Comparison of ENCODE assay signal across 1 cellular context in the genomic region with DNA sequence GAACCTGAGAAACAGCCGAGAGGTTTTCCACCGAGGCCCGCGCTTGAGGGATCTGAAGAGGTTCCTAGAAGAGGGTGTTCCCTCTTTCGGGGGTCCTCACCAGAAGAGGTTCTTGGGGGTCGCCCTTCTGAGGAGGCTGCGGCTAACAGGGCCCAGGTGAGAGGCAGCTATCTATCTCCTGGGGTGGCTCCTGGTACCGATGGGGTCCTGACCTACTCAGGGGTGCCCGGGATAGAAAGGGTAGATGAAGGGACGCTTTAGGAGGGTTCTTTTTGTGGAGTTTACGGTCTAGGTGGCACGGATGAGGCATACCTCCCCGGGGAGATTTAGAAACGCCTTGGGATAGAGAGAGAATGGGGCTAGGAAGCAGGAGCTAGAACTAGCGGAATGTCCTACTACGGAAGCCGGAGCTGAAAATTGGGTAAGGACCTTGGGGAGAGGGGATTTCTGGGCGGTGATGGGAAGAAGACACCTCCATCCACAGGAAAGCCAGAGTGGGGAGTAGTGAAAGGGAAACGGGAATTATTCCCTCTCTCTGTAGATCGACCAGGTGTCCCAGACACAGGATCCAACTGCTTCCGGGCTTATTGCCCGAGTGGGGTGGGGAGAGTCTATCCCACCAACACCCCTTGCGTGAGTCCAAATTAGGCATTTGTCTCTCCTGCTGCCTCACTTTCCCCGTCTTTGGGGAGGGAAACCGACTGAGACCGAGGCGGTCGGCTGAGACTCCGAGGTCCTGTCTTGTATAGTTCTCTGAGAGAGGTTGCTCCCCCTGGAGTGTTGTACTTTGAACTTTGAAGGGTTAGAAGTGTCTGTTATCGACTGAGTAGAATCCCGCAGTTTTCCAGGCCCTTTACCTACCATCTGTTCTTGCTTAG.
TF ChIP-seq lines count a peak whose summit lies in the region.

No MANE protein-coding gene starts in this region.

TF ChIP-seq in HepG2, 621 proteins besides CTCF, POLR2A, EP300 and RAD21 (continued from another document and continues in another):
- TF ChIP-seq ZSCAN21 (CRISPR knock-in tag; IDR thresholded peaks at IDR 0.05; ENCODE audit: borderline replicate concordance) (0 out of 2 replicates have a peak, but pooled peaks have one; percentile 9), TEAD3 (CRISPR knock-in tag; optimal IDR thresholded peaks at IDR 0.05; ENCODE audit: borderline replicate concordance) (peak; percentile 47), ZNF543 (CRISPR knock-in tag; IDR thresholded peaks at IDR 0.05) (peak; percentile 29; the same call in 1 of the 2 replicates), ZNF674 (CRISPR knock-in tag; IDR thresholded peaks at IDR 0.05; ENCODE audit: low read depth) (no peak), ZNF562 (CRISPR knock-in tag; IDR thresholded peaks at IDR 0.05; ENCODE audit: borderline replicate concordance) (no peak), SP4 (CRISPR knock-in tag; IDR thresholded peaks at IDR 0.05) (0 out of 2 replicates have a peak, but pooled peaks have one; percentile 33), ZNF296 (CRISPR knock-in tag; conservative IDR thresholded peaks at IDR 0.05) (peak; percentile 29; the same call in 1 of the 2 replicates), MTF2 (CRISPR knock-in tag; IDR thresholded peaks at IDR 0.05; ENCODE audit: borderline replicate concordance) (no peak), SP5 (CRISPR knock-in tag; IDR thresholded peaks at IDR 0.05; ENCODE audit: borderline replicate concordance, low read depth) (no peak), ZNF598 (CRISPR knock-in tag; IDR thresholded peaks at IDR 0.05; ENCODE audit: borderline replicate concordance) (peak; percentile 42; the same call in 1 of the 2 replicates), PHF21A (CRISPR knock-in tag; IDR thresholded peaks at IDR 0.05) (peak; percentile 57; the same call in 1 of the 2 replicates), AGO1 (IDR thresholded peaks at IDR 0.05; ENCODE audit: low read depth, low read length, poor library complexity, severe bottlenecking) (no peak), NFKBIZ (CRISPR knock-in tag; IDR thresholded peaks at IDR 0.05) (0 out of 2 replicates have a peak, but pooled peaks have one; percentile 23), ARNT (IDR thresholded peaks at IDR 0.05) (no peak), ZNF703 (CRISPR knock-in tag; IDR thresholded peaks at IDR 0.05; ENCODE audit: borderline replicate concordance) (peak; percentile 61; the same call in 1 of the 2 replicates), ERF (CRISPR knock-in tag; IDR thresholded peaks at IDR 0.05) (peak; percentile 27), CBX2 (IDR thresholded peaks at IDR 0.05; ENCODE audit: low read depth, low read length) (no peak), CBX2 (CRISPR knock-in tag; IDR thresholded peaks at IDR 0.05; ENCODE audit: low read depth) (0 out of 2 replicates have a peak, but pooled peaks have one; percentile 1), NCOR1 (IDR thresholded peaks at IDR 0.05; ENCODE audit: borderline replicate concordance, low read length) (no peak; the same call in 1 of the 2 replicates), POGZ (CRISPR knock-in tag; IDR thresholded peaks at IDR 0.05) (peak; percentile 44; the same call in 1 of the 2 replicates), ZNF781 (CRISPR knock-in tag; IDR thresholded peaks at IDR 0.05; ENCODE audit: borderline replicate concordance, not compliant biosample characterization) (no peak), SNAPC2 (CRISPR knock-in tag; IDR thresholded peaks at IDR 0.05) (no peak), E2F2 (CRISPR knock-in tag; IDR thresholded peaks at IDR 0.05; ENCODE audit: borderline replicate concordance) (no peak), HNF4G (IDR thresholded peaks at IDR 0.05; ENCODE audit: borderline replicate concordance, low read depth, low read length) (peak; percentile 68; the same call in 1 of the 2 replicates), HNF4G (CRISPR knock-in tag; IDR thresholded peaks at IDR 0.05; ENCODE audit: borderline replicate concordance, low read depth) (0 out of 2 replicates have a peak, but pooled peaks have one; percentile 42), SALL1 (CRISPR knock-in tag; IDR thresholded peaks at IDR 0.05) (peak; percentile 56; the same call in 1 of the 2 replicates), YY1 (IDR thresholded peaks at IDR 0.05; ENCODE audit: insufficient read depth, insufficient replicate concordance, low read depth, low read length) (no peak)
- TF ChIP-seq, protein P1, sequence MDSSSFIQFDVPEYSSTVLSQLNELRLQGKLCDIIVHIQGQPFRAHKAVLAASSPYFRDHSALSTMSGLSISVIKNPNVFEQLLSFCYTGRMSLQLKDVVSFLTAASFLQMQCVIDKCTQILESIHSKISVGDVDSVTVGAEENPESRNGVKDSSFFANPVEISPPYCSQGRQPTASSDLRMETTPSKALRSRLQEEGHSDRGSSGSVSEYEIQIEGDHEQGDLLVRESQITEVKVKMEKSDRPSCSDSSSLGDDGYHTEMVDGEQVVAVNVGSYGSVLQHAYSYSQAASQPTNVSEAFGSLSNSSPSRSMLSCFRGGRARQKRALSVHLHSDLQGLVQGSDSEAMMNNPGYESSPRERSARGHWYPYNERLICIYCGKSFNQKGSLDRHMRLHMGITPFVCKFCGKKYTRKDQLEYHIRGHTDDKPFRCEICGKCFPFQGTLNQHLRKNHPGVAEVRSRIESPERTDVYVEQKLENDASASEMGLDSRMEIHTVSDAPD (CRISPR knock-in tag; IDR thresholded peaks at IDR 0.05), result peak; percentile 15; the same call in 1 of the 2 replicates
- TF ChIP-seq, protein P2, sequence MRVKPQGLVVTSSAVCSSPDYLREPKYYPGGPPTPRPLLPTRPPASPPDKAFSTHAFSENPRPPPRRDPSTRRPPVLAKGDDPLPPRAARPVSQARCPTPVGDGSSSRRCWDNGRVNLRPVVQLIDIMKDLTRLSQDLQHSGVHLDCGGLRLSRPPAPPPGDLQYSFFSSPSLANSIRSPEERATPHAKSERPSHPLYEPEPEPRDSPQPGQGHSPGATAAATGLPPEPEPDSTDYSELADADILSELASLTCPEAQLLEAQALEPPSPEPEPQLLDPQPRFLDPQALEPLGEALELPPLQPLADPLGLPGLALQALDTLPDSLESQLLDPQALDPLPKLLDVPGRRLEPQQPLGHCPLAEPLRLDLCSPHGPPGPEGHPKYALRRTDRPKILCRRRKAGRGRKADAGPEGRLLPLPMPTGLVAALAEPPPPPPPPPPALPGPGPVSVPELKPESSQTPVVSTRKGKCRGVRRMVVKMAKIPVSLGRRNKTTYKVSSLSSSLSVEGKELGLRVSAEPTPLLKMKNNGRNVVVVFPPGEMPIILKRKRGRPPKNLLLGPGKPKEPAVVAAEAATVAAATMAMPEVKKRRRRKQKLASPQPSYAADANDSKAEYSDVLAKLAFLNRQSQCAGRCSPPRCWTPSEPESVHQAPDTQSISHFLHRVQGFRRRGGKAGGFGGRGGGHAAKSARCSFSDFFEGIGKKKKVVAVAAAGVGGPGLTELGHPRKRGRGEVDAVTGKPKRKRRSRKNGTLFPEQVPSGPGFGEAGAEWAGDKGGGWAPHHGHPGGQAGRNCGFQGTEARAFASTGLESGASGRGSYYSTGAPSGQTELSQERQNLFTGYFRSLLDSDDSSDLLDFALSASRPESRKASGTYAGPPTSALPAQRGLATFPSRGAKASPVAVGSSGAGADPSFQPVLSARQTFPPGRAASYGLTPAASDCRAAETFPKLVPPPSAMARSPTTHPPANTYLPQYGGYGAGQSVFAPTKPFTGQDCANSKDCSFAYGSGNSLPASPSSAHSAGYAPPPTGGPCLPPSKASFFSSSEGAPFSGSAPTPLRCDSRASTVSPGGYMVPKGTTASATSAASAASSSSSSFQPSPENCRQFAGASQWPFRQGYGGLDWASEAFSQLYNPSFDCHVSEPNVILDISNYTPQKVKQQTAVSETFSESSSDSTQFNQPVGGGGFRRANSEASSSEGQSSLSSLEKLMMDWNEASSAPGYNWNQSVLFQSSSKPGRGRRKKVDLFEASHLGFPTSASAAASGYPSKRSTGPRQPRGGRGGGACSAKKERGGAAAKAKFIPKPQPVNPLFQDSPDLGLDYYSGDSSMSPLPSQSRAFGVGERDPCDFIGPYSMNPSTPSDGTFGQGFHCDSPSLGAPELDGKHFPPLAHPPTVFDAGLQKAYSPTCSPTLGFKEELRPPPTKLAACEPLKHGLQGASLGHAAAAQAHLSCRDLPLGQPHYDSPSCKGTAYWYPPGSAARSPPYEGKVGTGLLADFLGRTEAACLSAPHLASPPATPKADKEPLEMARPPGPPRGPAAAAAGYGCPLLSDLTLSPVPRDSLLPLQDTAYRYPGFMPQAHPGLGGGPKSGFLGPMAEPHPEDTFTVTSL (CRISPR knock-in tag; IDR thresholded peaks at IDR 0.05; ENCODE audit: borderline replicate concordance), result peak; percentile 19
- TF ChIP-seq, protein P3, sequence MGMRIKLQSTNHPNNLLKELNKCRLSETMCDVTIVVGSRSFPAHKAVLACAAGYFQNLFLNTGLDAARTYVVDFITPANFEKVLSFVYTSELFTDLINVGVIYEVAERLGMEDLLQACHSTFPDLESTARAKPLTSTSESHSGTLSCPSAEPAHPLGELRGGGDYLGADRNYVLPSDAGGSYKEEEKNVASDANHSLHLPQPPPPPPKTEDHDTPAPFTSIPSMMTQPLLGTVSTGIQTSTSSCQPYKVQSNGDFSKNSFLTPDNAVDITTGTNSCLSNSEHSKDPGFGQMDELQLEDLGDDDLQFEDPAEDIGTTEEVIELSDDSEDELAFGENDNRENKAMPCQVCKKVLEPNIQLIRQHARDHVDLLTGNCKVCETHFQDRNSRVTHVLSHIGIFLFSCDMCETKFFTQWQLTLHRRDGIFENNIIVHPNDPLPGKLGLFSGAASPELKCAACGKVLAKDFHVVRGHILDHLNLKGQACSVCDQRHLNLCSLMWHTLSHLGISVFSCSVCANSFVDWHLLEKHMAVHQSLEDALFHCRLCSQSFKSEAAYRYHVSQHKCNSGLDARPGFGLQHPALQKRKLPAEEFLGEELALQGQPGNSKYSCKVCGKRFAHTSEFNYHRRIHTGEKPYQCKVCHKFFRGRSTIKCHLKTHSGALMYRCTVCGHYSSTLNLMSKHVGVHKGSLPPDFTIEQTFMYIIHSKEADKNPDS (CRISPR knock-in tag; IDR thresholded peaks at IDR 0.05), result 0 out of 2 replicates have a peak, but pooled peaks have one; percentile 49
- TF ChIP-seq, protein P4, sequence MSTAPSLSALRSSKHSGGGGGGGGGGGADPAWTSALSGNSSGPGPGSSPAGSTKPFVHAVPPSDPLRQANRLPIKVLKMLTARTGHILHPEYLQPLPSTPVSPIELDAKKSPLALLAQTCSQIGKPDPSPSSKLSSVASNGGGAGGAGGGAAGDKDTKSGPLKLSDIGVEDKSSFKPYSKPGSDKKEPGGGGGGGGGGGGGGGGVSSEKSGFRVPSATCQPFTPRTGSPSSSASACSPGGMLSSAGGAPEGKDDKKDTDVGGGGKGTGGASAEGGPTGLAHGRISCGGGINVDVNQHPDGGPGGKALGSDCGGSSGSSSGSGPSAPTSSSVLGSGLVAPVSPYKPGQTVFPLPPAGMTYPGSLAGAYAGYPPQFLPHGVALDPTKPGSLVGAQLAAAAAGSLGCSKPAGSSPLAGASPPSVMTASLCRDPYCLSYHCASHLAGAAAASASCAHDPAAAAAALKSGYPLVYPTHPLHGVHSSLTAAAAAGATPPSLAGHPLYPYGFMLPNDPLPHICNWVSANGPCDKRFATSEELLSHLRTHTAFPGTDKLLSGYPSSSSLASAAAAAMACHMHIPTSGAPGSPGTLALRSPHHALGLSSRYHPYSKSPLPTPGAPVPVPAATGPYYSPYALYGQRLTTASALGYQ (CRISPR knock-in tag; IDR thresholded peaks at IDR 0.05), result no peak
- TF ChIP-seq, protein P5, sequence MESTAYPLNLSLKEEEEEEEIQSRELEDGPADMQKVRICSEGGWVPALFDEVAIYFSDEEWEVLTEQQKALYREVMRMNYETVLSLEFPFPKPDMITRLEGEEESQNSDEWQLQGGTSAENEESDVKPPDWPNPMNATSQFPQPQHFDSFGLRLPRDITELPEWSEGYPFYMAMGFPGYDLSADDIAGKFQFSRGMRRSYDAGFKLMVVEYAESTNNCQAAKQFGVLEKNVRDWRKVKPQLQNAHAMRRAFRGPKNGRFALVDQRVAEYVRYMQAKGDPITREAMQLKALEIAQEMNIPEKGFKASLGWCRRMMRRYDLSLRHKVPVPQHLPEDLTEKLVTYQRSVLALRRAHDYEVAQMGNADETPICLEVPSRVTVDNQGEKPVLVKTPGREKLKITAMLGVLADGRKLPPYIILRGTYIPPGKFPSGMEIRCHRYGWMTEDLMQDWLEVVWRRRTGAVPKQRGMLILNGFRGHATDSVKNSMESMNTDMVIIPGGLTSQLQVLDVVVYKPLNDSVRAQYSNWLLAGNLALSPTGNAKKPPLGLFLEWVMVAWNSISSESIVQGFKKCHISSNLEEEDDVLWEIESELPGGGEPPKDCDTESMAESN (CRISPR knock-in tag; conservative IDR thresholded peaks at IDR 0.05), result peak; percentile 46; the same call in 1 of the 2 replicates
- TF ChIP-seq, protein P6, sequence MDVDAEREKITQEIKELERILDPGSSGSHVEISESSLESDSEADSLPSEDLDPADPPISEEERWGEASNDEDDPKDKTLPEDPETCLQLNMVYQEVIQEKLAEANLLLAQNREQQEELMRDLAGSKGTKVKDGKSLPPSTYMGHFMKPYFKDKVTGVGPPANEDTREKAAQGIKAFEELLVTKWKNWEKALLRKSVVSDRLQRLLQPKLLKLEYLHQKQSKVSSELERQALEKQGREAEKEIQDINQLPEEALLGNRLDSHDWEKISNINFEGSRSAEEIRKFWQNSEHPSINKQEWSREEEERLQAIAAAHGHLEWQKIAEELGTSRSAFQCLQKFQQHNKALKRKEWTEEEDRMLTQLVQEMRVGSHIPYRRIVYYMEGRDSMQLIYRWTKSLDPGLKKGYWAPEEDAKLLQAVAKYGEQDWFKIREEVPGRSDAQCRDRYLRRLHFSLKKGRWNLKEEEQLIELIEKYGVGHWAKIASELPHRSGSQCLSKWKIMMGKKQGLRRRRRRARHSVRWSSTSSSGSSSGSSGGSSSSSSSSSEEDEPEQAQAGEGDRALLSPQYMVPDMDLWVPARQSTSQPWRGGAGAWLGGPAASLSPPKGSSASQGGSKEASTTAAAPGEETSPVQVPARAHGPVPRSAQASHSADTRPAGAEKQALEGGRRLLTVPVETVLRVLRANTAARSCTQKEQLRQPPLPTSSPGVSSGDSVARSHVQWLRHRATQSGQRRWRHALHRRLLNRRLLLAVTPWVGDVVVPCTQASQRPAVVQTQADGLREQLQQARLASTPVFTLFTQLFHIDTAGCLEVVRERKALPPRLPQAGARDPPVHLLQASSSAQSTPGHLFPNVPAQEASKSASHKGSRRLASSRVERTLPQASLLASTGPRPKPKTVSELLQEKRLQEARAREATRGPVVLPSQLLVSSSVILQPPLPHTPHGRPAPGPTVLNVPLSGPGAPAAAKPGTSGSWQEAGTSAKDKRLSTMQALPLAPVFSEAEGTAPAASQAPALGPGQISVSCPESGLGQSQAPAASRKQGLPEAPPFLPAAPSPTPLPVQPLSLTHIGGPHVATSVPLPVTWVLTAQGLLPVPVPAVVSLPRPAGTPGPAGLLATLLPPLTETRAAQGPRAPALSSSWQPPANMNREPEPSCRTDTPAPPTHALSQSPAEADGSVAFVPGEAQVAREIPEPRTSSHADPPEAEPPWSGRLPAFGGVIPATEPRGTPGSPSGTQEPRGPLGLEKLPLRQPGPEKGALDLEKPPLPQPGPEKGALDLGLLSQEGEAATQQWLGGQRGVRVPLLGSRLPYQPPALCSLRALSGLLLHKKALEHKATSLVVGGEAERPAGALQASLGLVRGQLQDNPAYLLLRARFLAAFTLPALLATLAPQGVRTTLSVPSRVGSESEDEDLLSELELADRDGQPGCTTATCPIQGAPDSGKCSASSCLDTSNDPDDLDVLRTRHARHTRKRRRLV (CRISPR knock-in tag; IDR thresholded peaks at IDR 0.05), result 0 out of 2 replicates have a peak, but pooled peaks have one; percentile 32
